9 cellular contexts compared by ENCODE assay signal in genomic region chr11:86916330-86916729, GRCh38. TPM values are rescaled to one million over a fixed set of nuclear protein-coding genes. Genes with fewer than 3 reads are reported as not detected.
DNase-seq lines count a peak whose midpoint lies in the region; ATAC-seq and TF ChIP-seq lines count a peak whose summit lies in the region.
"Had no signal": no experiment of that assay in that cellular context is flagged by ENCODE, and none has a peak within 500 bp of the region (broad histone marks: within the 10 kb centered on the region; RNA-seq: fewer than 3 reads in every experiment).

No MANE protein-coding gene starts in this region.

- H3K4me1 ChIP-seq in GM23248 (ENCODE audit: insufficient read depth) (peaks cover 44% of the 10 kb centered on the region), gastrocnemius medialis (peaks cover 7 to 10% of the 10 kb centered on the region in 2 donors)

- no peak for TF ChIP-seq POLR2A in gastrocnemius medialis (IDR thresholded peaks at IDR 0.05)

- H3K9me3 ChIP-seq in GM23248 (ENCODE audit: low read depth) (no peaks in the 10 kb centered on the region), gastrocnemius medialis (no peaks in the 10 kb centered on the region)

- peak overlapping the region; percentile 82 for H2AFZ ChIP-seq in GM23248

- in situ Hi-C loops in GM23248 (cut with MboI) = no loop called here
- in situ Hi-C loops in gastrocnemius medialis (cut with MboI; ENCODE audit: low sequenced_read_pairs in 4 of 4) = no loop called here

- 0% methylated on average over 1 of the region's 1 CpG for WGBS in GM23248 (ENCODE audit: low coverage in 1 of 2, low lambda C conversion rate in 2 of 2, missing lambda C conversion rate in 2 of 2), 2 experiments

- H4K20me1 ChIP-seq in GM23248 (ENCODE audit: insufficient read depth) = no peaks in the 10 kb centered on the region

- H3K27ac ChIP-seq in GM23248 (peak overlapping the region; percentile 90), gastrocnemius medialis (peak overlapping the region; percentile 22 to 49 (median 38))

- no peaks in the 10 kb centered on the region for H3K9me2 ChIP-seq in GM23248 (ENCODE audit: insufficient read depth)

- H3F3A ChIP-seq in GM23248 (ENCODE audit: insufficient read depth) = peaks cover 21% of the 10 kb centered on the region

- H3K36me3 ChIP-seq in GM23248 (ENCODE audit: low read depth) (peaks cover 5% of the 10 kb centered on the region; the same call in 1 of the 2 replicates), gastrocnemius medialis (no peaks in the 10 kb centered on the region)

- peak overlapping the region; percentile 76 for H3K4me2 ChIP-seq in GM23248 (ENCODE audit: unreplicated experiment)

- H3K27me3 ChIP-seq in GM23248 (replicated peaks; ENCODE audit: insufficient read depth) (no peaks in the 10 kb centered on the region), gastrocnemius medialis (no peaks in the 10 kb centered on the region)

- DNase-seq in GM23248 = peak; percentile 88
- peak; percentile 60 for DNase-seq in SW480 (ENCODE audit: low spot score)
- DNase-seq in glomerular visceral epithelial cell (ENCODE audit: extremely low spot score) = peak; percentile 64
- DNase-seq in gastrocnemius medialis = no peak
- no peak for DNase-seq in AML-193 (lab: John Stamatoyannopoulos, UW)
- no peak for DNase-seq in NK-92 treated with Interleukin-12 subunit alpha and Interleukin-12 subunit beta, amount 100 ng/mL, for 24 hours (lab: John Stamatoyannopoulos, UW)
- DNase-seq: NCI-H82 had no signal

- H3K79me2 ChIP-seq in GM23248 (ENCODE audit: insufficient read depth) = no peaks in the 10 kb centered on the region

- H3K4me3 ChIP-seq in GM23248 (peak overlapping the region; percentile 51), gastrocnemius medialis (no peak overlapping the region)

- no peak for TF ChIP-seq CTCF in gastrocnemius medialis (IDR thresholded peaks at IDR 0.05 in 4 of 5, conservative IDR thresholded peaks at IDR 0.05 in 1 of 5)

- ATAC-seq in gastrocnemius medialis (peak in 1 of 2 donors; percentile 63), GM18861 (IDR thresholded peaks at IDR 0.05; ENCODE audit: unreplicated experiment) (no peak), GM21786 (IDR thresholded peaks at IDR 0.05; ENCODE audit: unreplicated experiment) (no peak)

- H3K9ac ChIP-seq in GM23248 = peak overlapping the region; percentile 70

- intact Hi-C loops in gastrocnemius medialis (cut with DNase I; ENCODE audit: low total_unique reads) = no loop called here

RNA-seq across cellular contexts. Expression of gene FZD4, which starts 38.9 kb away (rescaled TPM):
- total RNA-seq in GM23248 (2014; rRNA removed; shearing (Covaris generic)) = 19.1 and 21.3 TPM in 2 replicates
- 7.8 and 8.3 TPM in 2 replicates for polyA plus RNA-seq in GM23248 (2016; fragmentation: Nextera tagmentation; extraction: Ambion mirVana)
- 10 to 100 TPM; 31.7 to 52.2 (median 39.1) TPM for total RNA-seq in gastrocnemius medialis

Comparison
In these comparisons a context has a peak if more than half of its experiments do, and no peak if none do; other contexts are left out.
1. DNase-seq: peak in GM23248 (single experiment), SW480 (single experiment) and glomerular visceral epithelial cell (single experiment); none in gastrocnemius medialis (0 of 2), AML-193 (0 of 2) and NK-92 treated with Interleukin-12 subunit alpha and Interleukin-12 subunit beta, amount 100 ng/mL, for 24 hours (single experiment).